ENCODE assay signal across 9 cellular contexts in the genomic region with DNA sequence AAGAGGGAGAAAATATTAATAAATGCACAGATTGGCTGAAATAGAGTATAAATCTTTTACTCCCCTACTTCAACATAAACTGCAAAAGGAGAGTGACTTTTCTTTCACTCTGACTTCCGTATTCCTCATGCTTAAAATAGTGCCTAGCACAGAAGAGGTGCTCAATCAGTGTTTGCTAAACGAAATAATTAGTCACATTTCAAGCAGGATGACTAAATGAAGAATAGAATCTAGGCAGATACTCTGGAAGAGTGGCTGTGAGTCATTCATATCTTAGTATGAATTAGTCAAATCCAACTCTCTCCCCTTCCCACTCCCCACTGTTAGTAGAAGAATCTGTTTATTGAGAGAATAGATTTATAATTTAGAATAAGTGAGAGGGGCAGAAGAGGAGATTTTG. TPM values are rescaled to one million over a fixed set of nuclear protein-coding genes. Genes with fewer than 3 reads are reported as not detected.
DNase-seq lines count a peak whose midpoint lies in the region; ATAC-seq, FAIRE-seq and TF ChIP-seq lines count a peak whose summit lies in the region.
"Had no signal": no experiment of that assay in that cellular context is flagged by ENCODE, and none has a peak within 500 bp of the region (broad histone marks: within the 10 kb centered on the region; RNA-seq: fewer than 3 reads in every experiment).

No MANE protein-coding gene starts in this region.

- H3K4me1 ChIP-seq in small intestine (ENCODE audit: control insufficient read depth in 2 of 2, insufficient read depth in 1 of 2, low read depth in 1 of 2, low read length in 1 of 2) = no peaks in the 10 kb centered on the region

- peak overlapping the region; percentile 52 for H3K4me3 Mint-ChIP-seq in T-helper 1 cell treated with Interleukin-12 subunit alpha and Interleukin-12 subunit beta and Interleukin-4 antibody, amounts not matched to agents 30 μg/mL and 1 μg/mL, for 36 hours
- H3K4me3 Mint-ChIP-seq: GM23338 had no signal

- ATAC-seq in GM18519 (IDR thresholded peaks at IDR 0.05; ENCODE audit: low FRiP score, unreplicated experiment) (peak; percentile 35), HG03520 (IDR thresholded peaks at IDR 0.05; ENCODE audit: unreplicated experiment) (no peak), GM18861 (IDR thresholded peaks at IDR 0.05; ENCODE audit: unreplicated experiment) (no peak)
- ATAC-seq: GM23338 had no signal

- H3K36me3 Mint-ChIP-seq in T-helper 1 cell treated with Interleukin-12 subunit alpha and Interleukin-12 subunit beta and Interleukin-4 antibody, amounts not matched to agents 30 μg/mL and 1 μg/mL, for 36 hours (ENCODE audit: low read depth) = peaks cover 63% of the 10 kb centered on the region

- H3K27ac ChIP-seq in small intestine (ENCODE audit: low read depth in 1 of 2, low read length in 1 of 2) = no peak overlapping the region

- peak overlapping the region; percentile 67 for H3K27ac Mint-ChIP-seq in T-helper 1 cell treated with Interleukin-12 subunit alpha and Interleukin-12 subunit beta and Interleukin-4 antibody, amounts not matched to agents 30 μg/mL and 1 μg/mL, for 36 hours
- H3K27ac Mint-ChIP-seq: GM23338 had no signal

- peak; percentile 38 for DNase-seq in AG08396 (ENCODE audit: low spot score)
- peak; percentile 49 to 66 for DNase-seq in foreskin fibroblast
- DNase-seq in small intestine = no peak
- DNase-seq in mesenteric fat pad (ENCODE audit: low spot score) = no peak

- no peak overlapping the region for H3K4me3 ChIP-seq in foreskin fibroblast (ENCODE audit: low read depth in 1 of 2, low read length in 2 of 2)
- no peak overlapping the region for H3K4me3 ChIP-seq in small intestine (ENCODE audit: low read depth in 1 of 2, low read length in 2 of 2)
- H3K4me3 ChIP-seq: GM23338 had no signal

- H3K36me3 ChIP-seq in small intestine (ENCODE audit: control insufficient read depth in 2 of 2, insufficient read depth in 2 of 2, low read length in 2 of 2) = no peaks in the 10 kb centered on the region

- no peaks in the 10 kb centered on the region for H3K9me3 ChIP-seq in small intestine (ENCODE audit: control insufficient read depth, low read depth)

- H3K27me3 Mint-ChIP-seq in T-helper 1 cell treated with Interleukin-12 subunit alpha and Interleukin-12 subunit beta and Interleukin-4 antibody, amounts not matched to agents 30 μg/mL and 1 μg/mL, for 36 hours (ENCODE audit: low read depth) = no peaks in the 10 kb centered on the region

- FAIRE-seq in small intestine (lab: Jason Lieb, UNC) = no peak

- TF ChIP-seq CTCF in foreskin fibroblast (IDR thresholded peaks at IDR 0.05; ENCODE audit: low read depth, low read length) = no peak

- H3K27me3 ChIP-seq in small intestine (ENCODE audit: control insufficient read depth in 2 of 2, insufficient read depth in 2 of 2, low read length in 2 of 2) = no peaks in the 10 kb centered on the region

- H3K9me3 Mint-ChIP-seq in T-helper 1 cell treated with Interleukin-12 subunit alpha and Interleukin-12 subunit beta and Interleukin-4 antibody, amounts not matched to agents 30 μg/mL and 1 μg/mL, for 36 hours = no peaks in the 10 kb centered on the region
- H3K9me3 Mint-ChIP-seq: GM23338 had no signal

- peaks cover 71% of the 10 kb centered on the region for H3K4me1 Mint-ChIP-seq in T-helper 1 cell treated with Interleukin-12 subunit alpha and Interleukin-12 subunit beta and Interleukin-4 antibody, amounts not matched to agents 30 μg/mL and 1 μg/mL, for 36 hours (ENCODE audit: low read depth)

- WGBS in small intestine, 3 donors = 48 to 62% (median 54%) methylated on average over 2 of the region's 2 CpGs

RNA-seq across cellular contexts. Expression of gene CD274, which starts 4.8 kb away (rescaled TPM):
- 1 to 10 TPM; 1.1 to 3.4 (median 1.1) TPM for polyA plus RNA-seq in small intestine
- 1.0 TPM for total RNA-seq in mesenteric fat pad
- total RNA-seq: GM23338 had no signal
- polyA plus RNA-seq: GM23338 had no signal

RNA-seq across cellular contexts. Expression of gene PLGRKT, which starts 17.5 kb away (rescaled TPM):
- 10 to 100 TPM; 54.9 to 60.4 (median 55.0) TPM for polyA plus RNA-seq in small intestine
- 19.5 TPM for total RNA-seq in mesenteric fat pad

RNA-seq across cellular contexts. Expression of gene PDCD1LG2, which starts 55.1 kb away (rescaled TPM):
- under 1 TPM in 1 of 3 donors, not detected in 2; 0.42 TPM for polyA plus RNA-seq in small intestine
- 3.6 TPM for total RNA-seq in mesenteric fat pad
- total RNA-seq: GM23338 had no signal
- polyA plus RNA-seq: GM23338 had no signal

Comparison
In these comparisons a context has a peak if more than half of its experiments do, and no peak if none do; other contexts are left out.
1. DNase-seq: peak in AG08396 (single experiment) and foreskin fibroblast (2 of 2); none in small intestine (single experiment) and mesenteric fat pad (single experiment).